ENCODE assay signal across 1 cellular context in the genomic region with DNA sequence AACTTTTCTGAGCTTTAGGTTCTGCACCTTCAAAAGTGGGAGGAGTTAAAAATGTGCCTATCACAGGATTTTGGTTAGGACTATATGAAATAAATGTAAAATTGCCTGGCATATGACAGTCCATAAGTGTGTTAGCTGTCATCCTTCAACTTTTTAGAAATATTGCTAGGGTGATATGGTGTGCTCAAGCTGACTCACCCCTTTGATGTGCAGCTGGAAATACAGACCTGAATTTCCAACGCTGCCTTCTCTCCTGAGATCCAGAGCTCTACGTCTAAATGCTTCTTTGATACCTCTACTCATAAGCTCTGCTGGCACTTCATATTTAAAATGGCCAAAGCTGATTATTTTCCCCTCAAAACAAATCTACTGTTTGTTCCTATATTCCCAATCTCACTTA.
TF ChIP-seq lines count a peak whose summit lies in the region.

No MANE protein-coding gene starts in this region.

TF ChIP-seq in SK-N-SH, 30 proteins besides CTCF, POLR2A, EP300 and RAD21 (continued from another document):
- TF ChIP-seq, protein P1, sequence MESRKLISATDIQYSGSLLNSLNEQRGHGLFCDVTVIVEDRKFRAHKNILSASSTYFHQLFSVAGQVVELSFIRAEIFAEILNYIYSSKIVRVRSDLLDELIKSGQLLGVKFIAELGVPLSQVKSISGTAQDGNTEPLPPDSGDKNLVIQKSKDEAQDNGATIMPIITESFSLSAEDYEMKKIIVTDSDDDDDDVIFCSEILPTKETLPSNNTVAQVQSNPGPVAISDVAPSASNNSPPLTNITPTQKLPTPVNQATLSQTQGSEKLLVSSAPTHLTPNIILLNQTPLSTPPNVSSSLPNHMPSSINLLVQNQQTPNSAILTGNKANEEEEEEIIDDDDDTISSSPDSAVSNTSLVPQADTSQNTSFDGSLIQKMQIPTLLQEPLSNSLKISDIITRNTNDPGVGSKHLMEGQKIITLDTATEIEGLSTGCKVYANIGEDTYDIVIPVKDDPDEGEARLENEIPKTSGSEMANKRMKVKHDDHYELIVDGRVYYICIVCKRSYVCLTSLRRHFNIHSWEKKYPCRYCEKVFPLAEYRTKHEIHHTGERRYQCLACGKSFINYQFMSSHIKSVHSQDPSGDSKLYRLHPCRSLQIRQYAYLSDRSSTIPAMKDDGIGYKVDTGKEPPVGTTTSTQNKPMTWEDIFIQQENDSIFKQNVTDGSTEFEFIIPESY (IDR thresholded peaks at IDR 0.05; ENCODE audit: borderline replicate concordance, low read depth), result no peak
- TF ChIP-seq SMC3 (IDR thresholded peaks at IDR 0.05; ENCODE audit: low read depth, low read length) (no peak), MXI1 (IDR thresholded peaks at IDR 0.05; ENCODE audit: low read depth, low read length) (no peak), CHD2 (IDR thresholded peaks at IDR 0.05; ENCODE audit: low read length, partially characterized antibody) (no peak), EZH2phosphoT487 (IDR thresholded peaks at IDR 0.05; ENCODE audit: borderline replicate concordance, low read depth) (no peak), GABPA (IDR thresholded peaks at IDR 0.05; ENCODE audit: low read depth) (no peak), RXRA (IDR thresholded peaks at IDR 0.05; ENCODE audit: borderline replicate concordance, low read depth) (no peak), TAF1 (IDR thresholded peaks at IDR 0.05; ENCODE audit: borderline replicate concordance, low read depth, low read length) (no peak)
- TF ChIP-seq, protein P2, sequence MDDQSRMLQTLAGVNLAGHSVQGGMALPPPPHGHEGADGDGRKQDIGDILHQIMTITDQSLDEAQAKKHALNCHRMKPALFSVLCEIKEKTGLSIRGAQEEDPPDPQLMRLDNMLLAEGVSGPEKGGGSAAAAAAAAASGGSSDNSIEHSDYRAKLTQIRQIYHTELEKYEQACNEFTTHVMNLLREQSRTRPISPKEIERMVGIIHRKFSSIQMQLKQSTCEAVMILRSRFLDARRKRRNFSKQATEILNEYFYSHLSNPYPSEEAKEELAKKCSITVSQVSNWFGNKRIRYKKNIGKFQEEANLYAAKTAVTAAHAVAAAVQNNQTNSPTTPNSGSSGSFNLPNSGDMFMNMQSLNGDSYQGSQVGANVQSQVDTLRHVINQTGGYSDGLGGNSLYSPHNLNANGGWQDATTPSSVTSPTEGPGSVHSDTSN (IDR thresholded peaks at IDR 0.05), result no peak
- TF ChIP-seq, protein P3, sequence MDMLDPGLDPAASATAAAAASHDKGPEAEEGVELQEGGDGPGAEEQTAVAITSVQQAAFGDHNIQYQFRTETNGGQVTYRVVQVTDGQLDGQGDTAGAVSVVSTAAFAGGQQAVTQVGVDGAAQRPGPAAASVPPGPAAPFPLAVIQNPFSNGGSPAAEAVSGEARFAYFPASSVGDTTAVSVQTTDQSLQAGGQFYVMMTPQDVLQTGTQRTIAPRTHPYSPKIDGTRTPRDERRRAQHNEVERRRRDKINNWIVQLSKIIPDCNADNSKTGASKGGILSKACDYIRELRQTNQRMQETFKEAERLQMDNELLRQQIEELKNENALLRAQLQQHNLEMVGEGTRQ (IDR thresholded peaks at IDR 0.05; ENCODE audit: borderline replicate concordance, low read depth, low read length), result no peak
- TF ChIP-seq, protein P4, sequence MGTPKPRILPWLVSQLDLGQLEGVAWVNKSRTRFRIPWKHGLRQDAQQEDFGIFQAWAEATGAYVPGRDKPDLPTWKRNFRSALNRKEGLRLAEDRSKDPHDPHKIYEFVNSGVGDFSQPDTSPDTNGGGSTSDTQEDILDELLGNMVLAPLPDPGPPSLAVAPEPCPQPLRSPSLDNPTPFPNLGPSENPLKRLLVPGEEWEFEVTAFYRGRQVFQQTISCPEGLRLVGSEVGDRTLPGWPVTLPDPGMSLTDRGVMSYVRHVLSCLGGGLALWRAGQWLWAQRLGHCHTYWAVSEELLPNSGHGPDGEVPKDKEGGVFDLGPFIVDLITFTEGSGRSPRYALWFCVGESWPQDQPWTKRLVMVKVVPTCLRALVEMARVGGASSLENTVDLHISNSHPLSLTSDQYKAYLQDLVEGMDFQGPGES (IDR thresholded peaks at IDR 0.05; ENCODE audit: low read depth, low read length), result no peak
- TF ChIP-seq, protein P5, sequence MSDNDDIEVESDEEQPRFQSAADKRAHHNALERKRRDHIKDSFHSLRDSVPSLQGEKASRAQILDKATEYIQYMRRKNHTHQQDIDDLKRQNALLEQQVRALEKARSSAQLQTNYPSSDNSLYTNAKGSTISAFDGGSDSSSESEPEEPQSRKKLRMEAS (IDR thresholded peaks at IDR 0.05; ENCODE audit: low read depth), result no peak
